Comparison of ENCODE assay signal across 22 cellular contexts in genomic region chr3:120013481-120013880, GRCh38.
A peak's percentile ranks its signal among the peaks of the same experiment; 100 is the strongest.
DNase-seq lines count a peak whose midpoint lies in the region; ATAC-seq and TF ChIP-seq lines count a peak whose summit lies in the region.
"Had no signal": no experiment of that assay in that cellular context is flagged by ENCODE, and none has a peak within 500 bp of the region (broad histone marks: within the 10 kb centered on the region; RNA-seq: fewer than 3 reads in every experiment).

No MANE protein-coding gene starts in this region.

- H3K23ac ChIP-seq in trophoblast cell (ENCODE audit: low read length): no peak overlapping the region

- peaks cover 23% of the 10 kb centered on the region for H3K4me1 Mint-ChIP-seq in progenitor cell of endocrine pancreas (ENCODE audit: low read depth)

- no peaks in the 10 kb centered on the region for H3K9me3 ChIP-seq in trophoblast cell (ENCODE audit: insufficient read depth, low read depth, low read length)
- H3K9me3 ChIP-seq: ascending aorta, stomach had no signal

- H3K36me3 ChIP-seq in trophoblast cell (ENCODE audit: control insufficient read depth in 1 of 2, insufficient read depth in 2 of 2, low read length in 2 of 2): peaks cover 0 to 2% of the 10 kb centered on the region in 2 experiments
- H3K36me3 ChIP-seq: ascending aorta, stomach had no signal

- no peak overlapping the region for H4K12ac ChIP-seq in trophoblast cell (ENCODE audit: low read depth, low read length)

- TF ChIP-seq CTCF in progenitor cell of endocrine pancreas (IDR thresholded peaks at IDR 0.05; ENCODE audit: unreplicated experiment): no peak

- H3K27ac ChIP-seq in trophoblast cell (ENCODE audit: low read depth, low read length): no peak overlapping the region
- H3K27ac ChIP-seq: ascending aorta had no signal

- H3K4me1 ChIP-seq in trophoblast cell (ENCODE audit: control insufficient read depth in 1 of 2, insufficient read depth in 2 of 2, low read length in 2 of 2): no peaks in the 10 kb centered on the region

- no peak overlapping the region for H3K4ac ChIP-seq in trophoblast cell (ENCODE audit: low read depth, low read length)

- H2AFZ ChIP-seq in trophoblast cell (ENCODE audit: insufficient read depth, low read length, poor library complexity): no peak overlapping the region

- H3K18ac ChIP-seq in trophoblast cell (ENCODE audit: low read length): no peak overlapping the region

- H3K27me3 ChIP-seq in trophoblast cell (ENCODE audit: insufficient read depth, low read length): no peaks in the 10 kb centered on the region
- H3K27me3 ChIP-seq: ascending aorta, stomach had no signal

- H3K4me2 ChIP-seq in trophoblast cell (ENCODE audit: low read length): no peak overlapping the region

- H3K14ac ChIP-seq in trophoblast cell (ENCODE audit: low read length): no peak overlapping the region

- no peaks in the 10 kb centered on the region for H3K79me1 ChIP-seq in trophoblast cell (ENCODE audit: low read length)

- peak overlapping the region; percentile 81 for H3K27ac Mint-ChIP-seq in progenitor cell of endocrine pancreas
- H3K27ac Mint-ChIP-seq: activated naive CD4-positive, alpha-beta T cell treated with anti-CD3 and anti-CD28 coated beads, Interleukin-2, amount 50 U/mL, for 24 hours; B cell had no signal

- peak; percentile 61 for ATAC-seq in left ventricle myocardium superior
- ATAC-seq in GM19395 (IDR thresholded peaks at IDR 0.05; ENCODE audit: unreplicated experiment): no peak
- ATAC-seq: HepG2 had no signal

- no peak overlapping the region for H2BK120ac ChIP-seq in trophoblast cell (ENCODE audit: insufficient read depth, low read length, poor library complexity)

- WGBS in trophoblast cell (ENCODE audit: extremely low coverage, insufficient coverage, insufficient read length): no CpG with 5 or more reads among the region's 3 CpGs

- no peak overlapping the region for H3K9ac ChIP-seq in trophoblast cell (ENCODE audit: low read length)

- H3K79me2 ChIP-seq in trophoblast cell (ENCODE audit: control insufficient read depth, insufficient read depth, low read length, poor library complexity): peaks cover 7% of the 10 kb centered on the region

- no peak overlapping the region for H2BK12ac ChIP-seq in trophoblast cell (ENCODE audit: low read length)

- no peak overlapping the region for H3K4me3 Mint-ChIP-seq in progenitor cell of endocrine pancreas (ENCODE audit: low read depth)
- H3K4me3 Mint-ChIP-seq: activated naive CD4-positive, alpha-beta T cell treated with anti-CD3 and anti-CD28 coated beads, Interleukin-2, amount 50 U/mL, for 24 hours; B cell had no signal

- H3K36me3 Mint-ChIP-seq in progenitor cell of endocrine pancreas (ENCODE audit: insufficient read depth): peaks cover 9% of the 10 kb centered on the region

- no peak overlapping the region for H3K4me3 ChIP-seq in trophoblast cell (ENCODE audit: low read depth, low read length)
- H3K4me3 ChIP-seq: ascending aorta, stomach had no signal

- intact Hi-C loops in left ventricle myocardium superior (cut with micrococcal nuclease): no loop called here

- DNase-seq in NCI-H748 (lab: John Stamatoyannopoulos, UW; ENCODE audit: unreplicated experiment) (peak; percentile 3), NCI-H748 treated with DMSO at 0.1 percent for 48 hours (lab: John Stamatoyannopoulos, UW) (no peak), amniotic epithelial cell (ENCODE audit: low read depth) (peak; percentile 20), left ventricle myocardium superior (no peak), progenitor cell of endocrine pancreas (ENCODE audit: low spot score, unreplicated experiment) (no peak), trophoblast cell (no peak), inferior parietal cortex (ENCODE audit: extremely low spot score) (no peak)
- DNase-seq: activated CD4-positive, alpha-beta T cell treated with anti-CD3 and anti-CD28 coated beads for 4 hours; EL; hippocampal formation; mesendoderm; NCI-H1436; NCI-H2171 treated with DMSO at 0.1 percent for 48 hours; NCI-H526 treated with DMSO at 0.1 percent for 48 hours; SHP77 treated with DMSO at 0.1 percent for 48 hours; stimulated activated CD4-positive, alpha-beta T cell treated with anti-CD3 and anti-CD28 coated beads, Interleukin-4, amount 100 ng/mL, for 4 hours; stomach had no signal

- H2AK5ac ChIP-seq in trophoblast cell (ENCODE audit: low read length): no peak overlapping the region

- H2BK5ac ChIP-seq in trophoblast cell (ENCODE audit: low read depth, low read length, poor library complexity): no peak overlapping the region

- no peak overlapping the region for H4K91ac ChIP-seq in trophoblast cell (ENCODE audit: low read depth, low read length)

- no peak overlapping the region for H4K8ac ChIP-seq in trophoblast cell (ENCODE audit: low read depth, low read length)

- H3K9me3 Mint-ChIP-seq in progenitor cell of endocrine pancreas (ENCODE audit: low read depth): peaks cover 11% of the 10 kb centered on the region
- H3K9me3 Mint-ChIP-seq: activated naive CD4-positive, alpha-beta T cell treated with anti-CD3 and anti-CD28 coated beads, Interleukin-2, amount 50 U/mL, for 24 hours had no signal

- no peaks in the 10 kb centered on the region for H3K27me3 Mint-ChIP-seq in progenitor cell of endocrine pancreas
- H3K27me3 Mint-ChIP-seq: activated naive CD4-positive, alpha-beta T cell treated with anti-CD3 and anti-CD28 coated beads, Interleukin-2, amount 50 U/mL, for 24 hours; B cell had no signal

Comparison
In these comparisons a context has a peak if more than half of its experiments do, and no peak if none do; other contexts are left out.
1. DNase-seq: peak in NCI-H748 (single experiment) and amniotic epithelial cell (single experiment); none in NCI-H748 treated with DMSO at 0.1 percent for 48 hours (single experiment), left ventricle myocardium superior (single experiment), progenitor cell of endocrine pancreas (single experiment), trophoblast cell (0 of 2) and inferior parietal cortex (single experiment).